8 cellular contexts compared by ENCODE assay signal in genomic region chr2:97662895-97663625, GRCh38. TPM values are rescaled to one million over a fixed set of nuclear protein-coding genes. Genes with fewer than 3 reads are reported as not detected.
DNase-seq lines count a peak whose midpoint lies in the region; ATAC-seq and TF ChIP-seq lines count a peak whose summit lies in the region.

No MANE protein-coding gene starts in this region.

- CTCF ChIA-PET in HCT116 (lab: Charles Lee), result interaction anchor here (0.9 to 1.7 kb wide), 3 partner anchors 16 to 72 kb away, joined by 3 to 12 read pairs (median 4); partner anchors contain the start of gene COX5B

- H4K20me1 ChIP-seq in HCT116 (ENCODE audit: insufficient read depth), result no peaks in the 10 kb centered on the region
- H4K20me1 ChIP-seq in MM.1S (ENCODE audit: insufficient read depth, low read length), result no peaks in the 10 kb centered on the region

- TF ChIP-seq POLR2A in HCT116 (IDR thresholded peaks at IDR 0.05; ENCODE audit: borderline replicate concordance, extremely low read depth, insufficient read depth, insufficient read length), result no peak

- H3K79me2 ChIP-seq in HCT116 (ENCODE audit: insufficient read depth, low read length) (peaks cover 30% of the 10 kb centered on the region), MM.1S (ENCODE audit: low read length) (peaks cover 38% of the 10 kb centered on the region)

- H3K4me2 ChIP-seq in HCT116 (ENCODE audit: low read length) (peak overlapping the region; percentile 97), MM.1S (ENCODE audit: low read depth, low read length) (peak overlapping the region; percentile 78)

- TF ChIP-seq RAD21 in HCT116 (IDR thresholded peaks at IDR 0.05; ENCODE audit: low read depth), result no peak

- POLR2A ChIA-PET in HCT116 (lab: Charles Lee), result interaction anchor here (1.8 kb wide), 1 partner anchor 17 kb away, joined by 11 read pairs; the partner anchor contains the start of gene COX5B

- H3K4me3 ChIP-seq in GM12875 (ENCODE audit: low read depth, low read length) (peak overlapping the region; percentile 76), HCT116 (replicated peaks in 1 of 2; ENCODE audit: low read depth in 1 of 2, low read length in 2 of 2) (peak overlapping the region; percentile 83 to 88), MM.1S (ENCODE audit: low read length) (peak overlapping the region; percentile 86), brain microvascular endothelial cell (ENCODE audit: low read depth, low read length) (peak overlapping the region; percentile 78), iPS-18a (ENCODE audit: low read length) (peak overlapping the region; percentile 79), skeletal muscle tissue (ENCODE audit: low read length in 3 of 3) (peak overlapping the region; percentile 83 to 96 (median 93))

- H3K9me3 ChIP-seq in HCT116 (ENCODE audit: control insufficient read depth in 1 of 2, insufficient read depth in 1 of 2, low read depth in 1 of 2, low read length in 2 of 2), result no peaks in the 10 kb centered on the region
- H3K9me3 ChIP-seq in MM.1S (replicated peaks; ENCODE audit: insufficient read depth, low read length), result no peaks in the 10 kb centered on the region
- H3K9me3 ChIP-seq in iPS-18a (ENCODE audit: control insufficient read depth, low read depth, low read length), result no peaks in the 10 kb centered on the region
- H3K9me3 ChIP-seq in skeletal muscle tissue (ENCODE audit: control insufficient read depth in 3 of 3, low read length in 3 of 3), result no peaks in the 10 kb centered on the region

- H3K9ac ChIP-seq in HCT116 (ENCODE audit: low read length) (peak overlapping the region; percentile 83), MM.1S (ENCODE audit: low read length) (peak overlapping the region; percentile 83), iPS-18a (ENCODE audit: low read length) (peak overlapping the region; percentile 62), skeletal muscle tissue (ENCODE audit: low read depth in 1 of 3, low read length in 3 of 3) (peak overlapping the region; percentile 84 to 92 (median 84))

- H3F3A ChIP-seq in MM.1S (ENCODE audit: insufficient read depth, low read length), result peaks cover 10% of the 10 kb centered on the region; the same call in 1 of the 2 replicates

- no peaks in the 10 kb centered on the region; a peak in 1 of 4 replicates for H3K36me3 ChIP-seq in HCT116 (ENCODE audit: control insufficient read depth in 1 of 2, insufficient read depth in 2 of 2, low read length in 2 of 2)
- H3K36me3 ChIP-seq in MM.1S (replicated peaks; ENCODE audit: insufficient read depth, low read length), result 0 out of 2 replicates have a peak, but pooled peaks cover 5% of the 10 kb centered on the region
- H3K36me3 ChIP-seq in brain microvascular endothelial cell (replicated peaks), result peaks cover 9% of the 10 kb centered on the region
- peaks cover 9% of the 10 kb centered on the region for H3K36me3 ChIP-seq in iPS-18a (ENCODE audit: control insufficient read depth, low read depth, low read length)
- peaks cover 19 to 21% (median 21%) of the 10 kb centered on the region in 3 donors for H3K36me3 ChIP-seq in skeletal muscle tissue (ENCODE audit: control insufficient read depth in 3 of 3, insufficient read depth in 3 of 3, low read length in 3 of 3)

- DNase-seq in HCT116 (ENCODE audit: low read depth, low spot score), result no peak
- peak; percentile 83 for DNase-seq in MM.1S
- peak; percentile 71 for DNase-seq in UCSD-AML1 (lab: John Stamatoyannopoulos, UW; ENCODE audit: unreplicated experiment)
- DNase-seq in brain microvascular endothelial cell, result peak; percentile 90
- no peak for DNase-seq in mesenteric fat pad (ENCODE audit: low spot score)

- H3K27ac ChIP-seq in HCT116 (ENCODE audit: low read depth, low read length), result peak overlapping the region; percentile 92
- H3K27ac ChIP-seq in MM.1S (ENCODE audit: low read length), result peak overlapping the region; percentile 51; the same call in 1 of the 2 replicates
- peak overlapping the region; percentile 90 for H3K27ac ChIP-seq in brain microvascular endothelial cell
- H3K27ac ChIP-seq in iPS-18a (ENCODE audit: low read length), result peak overlapping the region; percentile 10
- H3K27ac ChIP-seq in skeletal muscle tissue (ENCODE audit: low read depth, low read length), result peak overlapping the region; percentile 94

- H2AFZ ChIP-seq in HCT116 (ENCODE audit: low read depth, low read length, poor library complexity, severe bottlenecking), result no peak overlapping the region
- H2AFZ ChIP-seq in MM.1S (ENCODE audit: low read length), result peak overlapping the region; percentile 29

- in situ Hi-C loops in brain microvascular endothelial cell (cut with HindIII; ENCODE audit: low pct_ligation_motif_present, low sequenced_read_pairs), result no loop called here

- ATAC-seq in HCT116, result peak; percentile 49

- RAD21 ChIA-PET in HCT116 (lab: Charles Lee; ENCODE audit: low non-redundant PET in 1 of 2, low total read pairs in 2 of 2, uncharacterized antibody in 2 of 2, unreplicated experiment in 2 of 2), result no interaction called here

- H3K27me3 ChIP-seq in HCT116 (ENCODE audit: insufficient read depth, low read length), result no peaks in the 10 kb centered on the region
- no peaks in the 10 kb centered on the region for H3K27me3 ChIP-seq in MM.1S (replicated peaks; ENCODE audit: insufficient read depth, low read length)
- H3K27me3 ChIP-seq in brain microvascular endothelial cell (replicated peaks), result no peaks in the 10 kb centered on the region
- H3K27me3 ChIP-seq in iPS-18a (ENCODE audit: control insufficient read depth, insufficient read depth, low read length), result no peaks in the 10 kb centered on the region
- H3K27me3 ChIP-seq in skeletal muscle tissue (ENCODE audit: control insufficient read depth in 3 of 3, insufficient read depth in 3 of 3, low read length in 3 of 3), result no peaks in the 10 kb centered on the region

- H3K9me2 ChIP-seq in HCT116 (ENCODE audit: insufficient read depth) (no peaks in the 10 kb centered on the region), MM.1S (replicated peaks; ENCODE audit: insufficient read depth, low read length) (no peaks in the 10 kb centered on the region)

- BruUV-seq in HCT116 (replicated peaks; lab: Mats Ljungman, UMichigan), result TSS peak; percentile 69

- TF ChIP-seq CTCF in GM12875 (IDR thresholded peaks at IDR 0.05; ENCODE audit: borderline replicate concordance, insufficient read depth, low read depth, low read length), result no peak
- no peak for TF ChIP-seq CTCF in HCT116 (IDR thresholded peaks at IDR 0.05 in 2 of 3, conservative IDR thresholded peaks at IDR 0.05 in 1 of 3; ENCODE audit: borderline replicate concordance in 1 of 3, insufficient read depth in 1 of 3, low read depth in 2 of 3, low read length in 2 of 3)
- TF ChIP-seq CTCF in MM.1S (IDR thresholded peaks at IDR 0.05; ENCODE audit: low read length), result no peak
- no peak for TF ChIP-seq CTCF in brain microvascular endothelial cell (IDR thresholded peaks at IDR 0.05; ENCODE audit: low read depth, low read length, missing control alignments)

- H3K4me1 ChIP-seq in HCT116 (ENCODE audit: control insufficient read depth in 1 of 2, insufficient read depth in 2 of 2, low read length in 2 of 2) (peaks cover 6 to 20% of the 10 kb centered on the region in 2 experiments; a peak in 3 of 4 replicates), MM.1S (ENCODE audit: low read length) (peaks cover 9% of the 10 kb centered on the region; the same call in 1 of the 2 replicates), iPS-18a (ENCODE audit: control insufficient read depth, low read depth, low read length) (peaks cover 10% of the 10 kb centered on the region), skeletal muscle tissue (ENCODE audit: control insufficient read depth in 3 of 3, insufficient read depth in 3 of 3, low read length in 3 of 3) (peaks cover 22 to 33% (median 30%) of the 10 kb centered on the region in 3 donors)

- intact Hi-C loops in HCT116 (cut with micrococcal nuclease), result no loop called here

TF ChIP-seq in HCT116, 20 proteins besides CTCF, POLR2A, EP300 and RAD21:
- TF ChIP-seq ZBTB33 (IDR thresholded peaks at IDR 0.05; ENCODE audit: extremely low read depth, insufficient replicate concordance, low read length) (no peak), MAX (IDR thresholded peaks at IDR 0.05) (peak; percentile 28; the same call in 1 of the 2 replicates), FOSL1 (IDR thresholded peaks at IDR 0.05; ENCODE audit: low read depth) (no peak), ELF1 (IDR thresholded peaks at IDR 0.05; ENCODE audit: borderline replicate concordance, low read depth) (no peak), SIN3A (IDR thresholded peaks at IDR 0.05; ENCODE audit: low read depth) (0 out of 2 replicates have a peak, but pooled peaks have one; percentile 44)

RNA-seq across cellular contexts. Expression of gene ACTR1B, which starts 0.8 kb away (rescaled TPM):
- 42.8 TPM for total RNA-seq in HCT116 (2021; ENCODE audit: unreplicated experiment)
- 55.3 and 58.3 TPM in 2 replicates for polyA plus RNA-seq in HCT116 (2012)
- total RNA-seq in skeletal muscle tissue, result 30.3 TPM
- total RNA-seq in mesenteric fat pad, result 47.6 TPM

RNA-seq across cellular contexts. Expression of gene C2orf92, which starts 6.5 kb away (rescaled TPM):
- total RNA-seq in HCT116 (2021; ENCODE audit: unreplicated experiment) (3.0 TPM), skeletal muscle tissue (4.7 TPM), mesenteric fat pad (5.9 TPM)
- polyA plus RNA-seq in HCT116 (2012), result 1.3 and 1.9 TPM in 2 replicates

RNA-seq across cellular contexts. Expression of gene COX5B, which starts 17.2 kb away (rescaled TPM):
- 283 TPM for total RNA-seq in HCT116 (2021; ENCODE audit: unreplicated experiment)
- polyA plus RNA-seq in HCT116 (2012), result 316 and 365 TPM in 2 replicates
- 669 TPM for total RNA-seq in skeletal muscle tissue
- total RNA-seq in mesenteric fat pad, result 221 TPM

RNA-seq across cellular contexts. Expression of gene ZAP70, which starts 50.3 kb away (rescaled TPM):
- total RNA-seq in HCT116 (2021; ENCODE audit: unreplicated experiment) (0.91 TPM), skeletal muscle tissue (3.1 TPM), mesenteric fat pad (1.3 TPM)
- 0.20 TPM in 2 replicates for polyA plus RNA-seq in HCT116 (2012)

Comparison
In these comparisons a context has a peak if more than half of its experiments do, and no peak if none do; other contexts are left out.
1. DNase-seq: peak in MM.1S (single experiment), UCSD-AML1 (single experiment) and brain microvascular endothelial cell (single experiment); none in HCT116 (single experiment) and mesenteric fat pad (single experiment).
2. H3K27ac ChIP-seq: peak in every context shown above with its lines; median percentile 94 in skeletal muscle tissue; 92 in HCT116; 90 in brain microvascular endothelial cell; 51 in MM.1S; 10 in iPS-18a.
3. Peak in every context shown above with its lines, with median percentiles within 50 percentile points of each other: H3K4me3 ChIP-seq and H3K9ac ChIP-seq.